In genomic region chr17:5361426-5361825, GRCh38 we compare ENCODE assay signal across 28 cellular contexts.
"Had no signal": no experiment of that assay in that cellular context is flagged by ENCODE, and none has a peak within 500 bp of the region (broad histone marks: within the 10 kb centered on the region; RNA-seq: fewer than 3 reads in every experiment).

No MANE protein-coding gene starts in this region.

- H3K27me3 Mint-ChIP-seq: activated B cell treated with CpG ODN at 0.5 μM for 24 hours; activated CD8-positive, alpha-beta memory T cell treated with anti-CD3 and anti-CD28 coated beads, Interleukin-2, amount 10 ng/mL, durations not matched to agents 7 days and 5 days; activated naive CD8-positive, alpha-beta T cell treated with anti-CD3 and anti-CD28 coated beads, Interleukin-2, amount 10 ng/mL, durations not matched to agents 7 days and 5 days; brain; effector memory CD8-positive, alpha-beta T cell; naive B cell; T-helper 17 cell had no signal

- H3K9me3 Mint-ChIP-seq: activated B cell treated with CpG ODN at 0.5 μM for 24 hours; activated naive CD8-positive, alpha-beta T cell treated with anti-CD3 and anti-CD28 coated beads, Interleukin-2, amount 10 ng/mL, durations not matched to agents 7 days and 5 days; brain; effector memory CD8-positive, alpha-beta T cell; immature natural killer cell; mesothelial cell of epicardium; naive B cell had no signal

- H3K4me3 Mint-ChIP-seq: activated B cell treated with CpG ODN at 0.5 μM for 24 hours; activated CD8-positive, alpha-beta memory T cell treated with anti-CD3 and anti-CD28 coated beads, Interleukin-2, amount 10 ng/mL, durations not matched to agents 7 days and 5 days; activated CD8-positive, alpha-beta T cell treated with anti-CD3 and anti-CD28 coated beads, Interleukin-2, amount 10 ng/mL, durations not matched to agents 7 days and 5 days; activated naive CD8-positive, alpha-beta T cell treated with anti-CD3 and anti-CD28 coated beads, Interleukin-2, amount 10 ng/mL, durations not matched to agents 7 days and 5 days; brain; effector memory CD8-positive, alpha-beta T cell; immature natural killer cell; mesothelial cell of epicardium; naive B cell; T-helper 17 cell had no signal

- FAIRE-seq: kidney had no signal

- H3K4me3 ChIP-seq: ascending aorta, coronary artery, ovary, skin epidermis, testis, transverse colon had no signal

- H3K27ac ChIP-seq: coronary artery, ovary, skin epidermis, testis, transverse colon had no signal

- H3K27ac Mint-ChIP-seq: activated B cell treated with CpG ODN at 0.5 μM for 24 hours; activated CD8-positive, alpha-beta memory T cell treated with anti-CD3 and anti-CD28 coated beads, Interleukin-2, amount 10 ng/mL, durations not matched to agents 7 days and 5 days; activated CD8-positive, alpha-beta T cell treated with anti-CD3 and anti-CD28 coated beads, Interleukin-2, amount 10 ng/mL, durations not matched to agents 7 days and 5 days; activated naive CD8-positive, alpha-beta T cell treated with anti-CD3 and anti-CD28 coated beads, Interleukin-2, amount 10 ng/mL, durations not matched to agents 7 days and 5 days; effector memory CD8-positive, alpha-beta T cell; mesothelial cell of epicardium; T-helper 17 cell had no signal

- DNase-seq: activated B cell treated with CpG ODN at 0.5 μM for 24 hours; activated CD4-positive, alpha-beta T cell treated with anti-CD3 and anti-CD28 coated beads, Interleukin-2, amount 50 U/mL, for 1 hour; activated CD8-positive, alpha-beta memory T cell treated with anti-CD3 and anti-CD28 coated beads, Interleukin-2, amount 10 ng/mL, durations not matched to agents 7 days and 5 days; activated CD8-positive, alpha-beta T cell treated with anti-CD3 and anti-CD28 coated beads, Interleukin-2, amount 10 ng/mL, durations not matched to agents 7 days and 5 days; activated effector memory CD4-positive, alpha-beta T cell treated with Interleukin-2 at 50 U/mL for 16 hours; activated naive CD4-positive, alpha-beta T cell treated with Interleukin-2 at 50 U/mL for 16 hours; activated naive CD8-positive, alpha-beta T cell treated with anti-CD3 and anti-CD28 coated beads, Interleukin-2, amount 10 ng/mL, durations not matched to agents 7 days and 5 days; effector memory CD8-positive, alpha-beta T cell; foreskin fibroblast; immature natural killer cell; kidney; left colon; naive B cell; ovary; stimulated activated CD4-positive, alpha-beta T cell treated with anti-CD3 and anti-CD28 coated beads, Interleukin-12 subunit alpha, Interleukin-12 subunit beta, amount 100 ng/mL, for 4 hours; stimulated activated CD4-positive, alpha-beta T cell treated with anti-CD3 and anti-CD28 coated beads, Interleukin-4, amount 100 ng/mL, for 1 hour; stimulated activated naive CD8-positive, alpha-beta T cell treated with anti-CD3 and anti-CD28 coated beads, Interleukin-15, Interleukin-2, amounts not matched to agents 100 U/mL and 50 U/mL, for 24 hours; T-helper 17 cell; T1000; testis; transverse colon had no signal

- ATAC-seq: activated CD8-positive, alpha-beta memory T cell treated with anti-CD3 and anti-CD28 coated beads, Interleukin-2, amount 10 ng/mL, durations not matched to agents 7 days and 5 days; activated CD8-positive, alpha-beta T cell treated with anti-CD3 and anti-CD28 coated beads, Interleukin-2, amount 10 ng/mL, durations not matched to agents 7 days and 5 days; effector memory CD8-positive, alpha-beta T cell; esophagus mucosa; left colon; sciatic nerve; stimulated activated naive CD8-positive, alpha-beta T cell treated with anti-CD3 and anti-CD28 coated beads, Interleukin-15, Interleukin-2, amounts not matched to agents 100 U/mL and 50 U/mL, for 24 hours; T-helper 17 cell had no signal

- H3K4me1 Mint-ChIP-seq: activated CD8-positive, alpha-beta memory T cell treated with anti-CD3 and anti-CD28 coated beads, Interleukin-2, amount 10 ng/mL, durations not matched to agents 7 days and 5 days; brain; immature natural killer cell had no signal

- H3K36me3 ChIP-seq: ovary had no signal

- H3K4me1 ChIP-seq: testis, transverse colon had no signal

- H3K9me3 ChIP-seq: ascending aorta, ovary, testis, transverse colon had no signal

- H3K27me3 ChIP-seq: ascending aorta, ovary, testis, transverse colon had no signal
